Comparison of ENCODE assay signal across 10 cellular contexts in genomic region chr10:61084493-61084892, GRCh38.
"Had no signal": no experiment of that assay in that cellular context is flagged by ENCODE, and none has a peak within 500 bp of the region (broad histone marks: within the 10 kb centered on the region; RNA-seq: fewer than 3 reads in every experiment).

No MANE protein-coding gene starts in this region.

- H3K4me3 ChIP-seq: GM23248, GM23338, HAP-1 had no signal

- H3K27ac Mint-ChIP-seq: GM23338, H9, HFFc6 had no signal

- H3K27ac ChIP-seq: GM23248 had no signal

- H3K9me3 ChIP-seq: HAP-1 had no signal

- H2AFZ ChIP-seq: GM23248, GM23338 had no signal

- H3K9me3 Mint-ChIP-seq: GM23338, HFFc6 had no signal

- H3K4me2 ChIP-seq: GM23338 had no signal

- H3K36me3 ChIP-seq: HAP-1 had no signal

- ATAC-seq: GM23338, HCT116 had no signal

- H3K9ac ChIP-seq: GM23248 had no signal

- H3K4me3 Mint-ChIP-seq: GM23338, H9, HFFc6 had no signal

- DNase-seq: GM23248, GOT3, H7, H9, HCEC 1CT, HFFc6 had no signal

- FAIRE-seq: H1 had no signal

- H3K4me1 ChIP-seq: HAP-1 had no signal

- H3K4me1 Mint-ChIP-seq: GM23338, H9 had no signal
